2 cellular contexts compared by ENCODE assay signal in the genomic region with DNA sequence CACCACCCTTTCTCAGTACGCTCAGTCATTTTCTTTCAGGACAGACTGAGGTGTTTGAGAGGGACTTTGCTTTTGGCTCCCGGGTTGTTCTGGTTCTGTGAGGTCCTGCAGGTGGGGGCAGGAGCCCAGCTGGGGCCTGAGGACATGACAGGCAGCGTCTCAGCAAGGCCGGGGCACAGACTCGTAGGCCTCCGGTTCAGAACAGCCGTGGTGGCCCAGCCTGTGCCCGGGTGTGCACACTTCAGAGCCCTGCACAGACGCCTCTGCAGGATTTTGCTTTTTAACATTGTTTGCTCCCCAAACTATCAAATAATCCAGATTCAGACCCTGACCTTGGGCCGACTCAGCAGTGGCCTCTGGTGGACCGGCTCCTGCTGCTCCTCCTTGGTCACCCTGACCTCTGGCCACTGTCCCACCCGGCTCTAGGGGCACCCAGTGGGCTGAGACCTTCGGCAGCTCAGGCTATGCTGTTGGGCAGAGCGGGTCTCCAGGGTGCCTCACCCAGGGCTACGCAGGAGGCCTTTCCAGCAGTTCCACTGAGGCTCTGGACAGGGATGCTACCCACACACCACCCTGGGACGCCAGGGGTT.
TF ChIP-seq lines count a peak whose summit lies in the region.

No MANE protein-coding gene starts in this region.

TF ChIP-seq in GM23338, 12 proteins besides CTCF, POLR2A, EP300 and RAD21 (continued from another document):
- TF ChIP-seq, protein P1, sequence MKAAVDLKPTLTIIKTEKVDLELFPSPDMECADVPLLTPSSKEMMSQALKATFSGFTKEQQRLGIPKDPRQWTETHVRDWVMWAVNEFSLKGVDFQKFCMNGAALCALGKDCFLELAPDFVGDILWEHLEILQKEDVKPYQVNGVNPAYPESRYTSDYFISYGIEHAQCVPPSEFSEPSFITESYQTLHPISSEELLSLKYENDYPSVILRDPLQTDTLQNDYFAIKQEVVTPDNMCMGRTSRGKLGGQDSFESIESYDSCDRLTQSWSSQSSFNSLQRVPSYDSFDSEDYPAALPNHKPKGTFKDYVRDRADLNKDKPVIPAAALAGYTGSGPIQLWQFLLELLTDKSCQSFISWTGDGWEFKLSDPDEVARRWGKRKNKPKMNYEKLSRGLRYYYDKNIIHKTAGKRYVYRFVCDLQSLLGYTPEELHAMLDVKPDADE (IDR thresholded peaks at IDR 0.05), result no peak
- TF ChIP-seq CREB1 (CRISPR knock-in tag; IDR thresholded peaks at IDR 0.05; ENCODE audit: low read depth) (no peak), EZH2 (IDR thresholded peaks at IDR 0.05; ENCODE audit: low read depth, unreplicated experiment) (no peak), NANOG (IDR thresholded peaks at IDR 0.05; ENCODE audit: borderline replicate concordance) (no peak)

TF ChIP-seq in HepG2, 621 proteins besides CTCF, POLR2A, EP300 and RAD21 (continued from another document):
- TF ChIP-seq NONO (IDR thresholded peaks at IDR 0.05) (no peak), NONO (CRISPR knock-in tag; conservative IDR thresholded peaks at IDR 0.05) (no peak), ZNF501 (CRISPR knock-in tag; IDR thresholded peaks at IDR 0.05) (no peak), HOXA5 (CRISPR knock-in tag; IDR thresholded peaks at IDR 0.05) (no peak), MAF1 (CRISPR knock-in tag; IDR thresholded peaks at IDR 0.05; ENCODE audit: borderline replicate concordance) (no peak), IKZF1 (IDR thresholded peaks at IDR 0.05) (no peak), ZNF543 (CRISPR knock-in tag; IDR thresholded peaks at IDR 0.05) (no peak), ZNF280D (CRISPR knock-in tag; IDR thresholded peaks at IDR 0.05) (peak; percentile 27; the same call in 1 of the 2 replicates), ZNF496 (CRISPR knock-in tag; IDR thresholded peaks at IDR 0.05; ENCODE audit: insufficient replicate concordance) (no peak), ZBTB4 (CRISPR knock-in tag; IDR thresholded peaks at IDR 0.05; ENCODE audit: borderline replicate concordance) (no peak), UBTF (CRISPR knock-in tag; IDR thresholded peaks at IDR 0.05) (0 out of 2 replicates have a peak, but pooled peaks have one; percentile 20), TCF7 (IDR thresholded peaks at IDR 0.05; ENCODE audit: low read depth) (no peak), TEF (CRISPR knock-in tag; IDR thresholded peaks at IDR 0.05) (no peak), ZNF891 (CRISPR knock-in tag; IDR thresholded peaks at IDR 0.05) (no peak), PAF1 (CRISPR knock-in tag; IDR thresholded peaks at IDR 0.05) (no peak), SRSF4 (IDR thresholded peaks at IDR 0.05; ENCODE audit: low read depth, low read length, poor library complexity, severe bottlenecking) (no peak), ZNF576 (CRISPR knock-in tag; IDR thresholded peaks at IDR 0.05) (no peak), ZNF230 (CRISPR knock-in tag; IDR thresholded peaks at IDR 0.05) (no peak)
- TF ChIP-seq, protein P2, sequence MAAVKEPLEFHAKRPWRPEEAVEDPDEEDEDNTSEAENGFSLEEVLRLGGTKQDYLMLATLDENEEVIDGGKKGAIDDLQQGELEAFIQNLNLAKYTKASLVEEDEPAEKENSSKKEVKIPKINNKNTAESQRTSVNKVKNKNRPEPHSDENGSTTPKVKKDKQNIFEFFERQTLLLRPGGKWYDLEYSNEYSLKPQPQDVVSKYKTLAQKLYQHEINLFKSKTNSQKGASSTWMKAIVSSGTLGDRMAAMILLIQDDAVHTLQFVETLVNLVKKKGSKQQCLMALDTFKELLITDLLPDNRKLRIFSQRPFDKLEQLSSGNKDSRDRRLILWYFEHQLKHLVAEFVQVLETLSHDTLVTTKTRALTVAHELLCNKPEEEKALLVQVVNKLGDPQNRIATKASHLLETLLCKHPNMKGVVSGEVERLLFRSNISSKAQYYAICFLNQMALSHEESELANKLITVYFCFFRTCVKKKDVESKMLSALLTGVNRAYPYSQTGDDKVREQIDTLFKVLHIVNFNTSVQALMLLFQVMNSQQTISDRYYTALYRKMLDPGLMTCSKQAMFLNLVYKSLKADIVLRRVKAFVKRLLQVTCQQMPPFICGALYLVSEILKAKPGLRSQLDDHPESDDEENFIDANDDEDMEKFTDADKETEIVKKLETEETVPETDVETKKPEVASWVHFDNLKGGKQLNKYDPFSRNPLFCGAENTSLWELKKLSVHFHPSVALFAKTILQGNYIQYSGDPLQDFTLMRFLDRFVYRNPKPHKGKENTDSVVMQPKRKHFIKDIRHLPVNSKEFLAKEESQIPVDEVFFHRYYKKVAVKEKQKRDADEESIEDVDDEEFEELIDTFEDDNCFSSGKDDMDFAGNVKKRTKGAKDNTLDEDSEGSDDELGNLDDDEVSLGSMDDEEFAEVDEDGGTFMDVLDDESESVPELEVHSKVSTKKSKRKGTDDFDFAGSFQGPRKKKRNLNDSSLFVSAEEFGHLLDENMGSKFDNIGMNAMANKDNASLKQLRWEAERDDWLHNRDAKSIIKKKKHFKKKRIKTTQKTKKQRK (IDR thresholded peaks at IDR 0.05; ENCODE audit: low read length), result no peak
- TF ChIP-seq, protein P3, sequence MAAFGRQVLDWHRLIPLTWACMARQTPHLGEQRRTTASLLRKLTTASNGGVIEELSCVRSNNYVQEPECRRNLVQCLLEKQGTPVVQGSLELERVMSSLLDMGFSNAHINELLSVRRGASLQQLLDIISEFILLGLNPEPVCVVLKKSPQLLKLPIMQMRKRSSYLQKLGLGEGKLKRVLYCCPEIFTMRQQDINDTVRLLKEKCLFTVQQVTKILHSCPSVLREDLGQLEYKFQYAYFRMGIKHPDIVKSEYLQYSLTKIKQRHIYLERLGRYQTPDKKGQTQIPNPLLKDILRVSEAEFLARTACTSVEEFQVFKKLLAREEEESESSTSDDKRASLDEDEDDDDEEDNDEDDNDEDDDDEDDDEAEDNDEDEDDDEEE (CRISPR knock-in tag; IDR thresholded peaks at IDR 0.05), result no peak
- TF ChIP-seq, protein P4, sequence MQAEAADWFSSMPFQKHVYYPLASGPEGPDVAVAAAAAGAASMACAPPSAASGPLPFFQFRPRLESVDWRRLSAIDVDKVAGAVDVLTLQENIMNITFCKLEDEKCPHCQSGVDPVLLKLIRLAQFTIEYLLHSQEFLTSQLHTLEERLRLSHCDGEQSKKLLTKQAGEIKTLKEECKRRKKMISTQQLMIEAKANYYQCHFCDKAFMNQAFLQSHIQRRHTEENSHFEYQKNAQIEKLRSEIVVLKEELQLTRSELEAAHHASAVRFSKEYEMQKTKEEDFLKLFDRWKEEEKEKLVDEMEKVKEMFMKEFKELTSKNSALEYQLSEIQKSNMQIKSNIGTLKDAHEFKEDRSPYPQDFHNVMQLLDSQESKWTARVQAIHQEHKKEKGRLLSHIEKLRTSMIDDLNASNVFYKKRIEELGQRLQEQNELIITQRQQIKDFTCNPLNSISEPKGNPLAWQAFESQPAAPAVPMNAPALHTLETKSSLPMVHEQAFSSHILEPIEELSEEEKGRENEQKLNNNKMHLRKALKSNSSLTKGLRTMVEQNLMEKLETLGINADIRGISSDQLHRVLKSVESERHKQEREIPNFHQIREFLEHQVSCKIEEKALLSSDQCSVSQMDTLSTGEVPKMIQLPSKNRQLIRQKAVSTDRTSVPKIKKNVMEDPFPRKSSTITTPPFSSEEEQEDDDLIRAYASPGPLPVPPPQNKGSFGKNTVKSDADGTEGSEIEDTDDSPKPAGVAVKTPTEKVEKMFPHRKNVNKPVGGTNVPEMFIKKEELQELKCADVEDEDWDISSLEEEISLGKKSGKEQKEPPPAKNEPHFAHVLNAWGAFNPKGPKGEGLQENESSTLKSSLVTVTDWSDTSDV (CRISPR knock-in tag; IDR thresholded peaks at IDR 0.05), result no peak
